ENCODE assay signal across 17 cellular contexts in genomic region chrX:38438321-38438720, GRCh38.
"Had no signal": no experiment of that assay in that cellular context is flagged by ENCODE, and none has a peak within 500 bp of the region (broad histone marks: within the 10 kb centered on the region; RNA-seq: fewer than 3 reads in every experiment).

No MANE protein-coding gene starts in this region.

- H3K4me1 ChIP-seq: thyroid gland had no signal

- H3K27me3 Mint-ChIP-seq: activated naive CD8-positive, alpha-beta T cell treated with anti-CD3 and anti-CD28 coated beads, Interleukin-2, amount 10 ng/mL, durations not matched to agents 7 days and 5 days; progenitor cell of endocrine pancreas had no signal

- H3K27ac Mint-ChIP-seq: activated CD4-positive, alpha-beta memory T cell treated with anti-CD3 and anti-CD28 coated beads for 36 hours; activated naive CD8-positive, alpha-beta T cell treated with anti-CD3 and anti-CD28 coated beads, Interleukin-2, amount 10 ng/mL, durations not matched to agents 7 days and 5 days; natural killer cell; progenitor cell of endocrine pancreas; stimulated activated effector memory CD8-positive, alpha-beta T cell treated with anti-CD3 and anti-CD28 coated beads, Interleukin-12 subunit alpha, Interleukin-12 subunit beta, amount 100 ng/mL, for 72 hours; T-helper 2 cell treated with Interferon-gamma antibody and Interleukin-4, amounts not matched to agents 5 μg/mL and 100 μg/mL, for 36 hours had no signal

- H3K9me3 ChIP-seq: thyroid gland had no signal

- H3K36me3 ChIP-seq: thyroid gland had no signal

- H3K4me3 ChIP-seq: lung, smooth muscle cell, thyroid gland had no signal

- H3K9me3 Mint-ChIP-seq: activated CD4-positive, alpha-beta memory T cell treated with anti-CD3 and anti-CD28 coated beads for 36 hours; activated naive CD8-positive, alpha-beta T cell treated with anti-CD3 and anti-CD28 coated beads, Interleukin-2, amount 10 ng/mL, durations not matched to agents 7 days and 5 days; natural killer cell; stimulated activated effector memory CD8-positive, alpha-beta T cell treated with anti-CD3 and anti-CD28 coated beads, Interleukin-12 subunit alpha, Interleukin-12 subunit beta, amount 100 ng/mL, for 72 hours; T-helper 2 cell treated with Interferon-gamma antibody and Interleukin-4, amounts not matched to agents 5 μg/mL and 100 μg/mL, for 36 hours had no signal

- H3K27ac ChIP-seq: thyroid gland had no signal

- H3K4me1 Mint-ChIP-seq: activated naive CD8-positive, alpha-beta T cell treated with anti-CD3 and anti-CD28 coated beads, Interleukin-2, amount 10 ng/mL, durations not matched to agents 7 days and 5 days; natural killer cell; stimulated activated effector memory CD8-positive, alpha-beta T cell treated with anti-CD3 and anti-CD28 coated beads, Interleukin-12 subunit alpha, Interleukin-12 subunit beta, amount 100 ng/mL, for 72 hours had no signal

- ATAC-seq: left cardiac atrium; natural killer cell; right cardiac atrium; stimulated activated effector memory CD8-positive, alpha-beta T cell treated with anti-CD3 and anti-CD28 coated beads, Interleukin-12 subunit alpha, Interleukin-12 subunit beta, amount 100 ng/mL, for 72 hours had no signal

- H3K36me3 Mint-ChIP-seq: activated CD4-positive, alpha-beta memory T cell treated with anti-CD3 and anti-CD28 coated beads for 36 hours; activated naive CD8-positive, alpha-beta T cell treated with anti-CD3 and anti-CD28 coated beads, Interleukin-2, amount 10 ng/mL, durations not matched to agents 7 days and 5 days; natural killer cell; stimulated activated effector memory CD8-positive, alpha-beta T cell treated with anti-CD3 and anti-CD28 coated beads, Interleukin-12 subunit alpha, Interleukin-12 subunit beta, amount 100 ng/mL, for 72 hours had no signal

- DNase-seq: activated CD4-positive, alpha-beta memory T cell treated with anti-CD3 and anti-CD28 coated beads for 36 hours; activated CD4-positive, CD25-positive, alpha-beta regulatory T cell treated with anti-CD3 and anti-CD28 coated beads, Interleukin-2, amount 50 U/mL, for 72 hours; activated gamma-delta T cell; activated naive CD8-positive, alpha-beta T cell treated with anti-CD3 and anti-CD28 coated beads, Interleukin-2, amount 10 ng/mL, durations not matched to agents 7 days and 5 days; activated T-cell treated with anti-CD3 and anti-CD28 coated beads, Interleukin-2, amount 50 U/mL, for 48 hours; anterior cingulate cortex; hippocampal formation; left cardiac atrium; natural killer cell; occipital lobe; right cardiac atrium; thyroid gland had no signal

- H3K27me3 ChIP-seq: thyroid gland had no signal

- H3K4me3 Mint-ChIP-seq: activated CD4-positive, alpha-beta memory T cell treated with anti-CD3 and anti-CD28 coated beads for 36 hours; activated naive CD8-positive, alpha-beta T cell treated with anti-CD3 and anti-CD28 coated beads, Interleukin-2, amount 10 ng/mL, durations not matched to agents 7 days and 5 days; natural killer cell; stimulated activated effector memory CD8-positive, alpha-beta T cell treated with anti-CD3 and anti-CD28 coated beads, Interleukin-12 subunit alpha, Interleukin-12 subunit beta, amount 100 ng/mL, for 72 hours; T-helper 2 cell treated with Interferon-gamma antibody and Interleukin-4, amounts not matched to agents 5 μg/mL and 100 μg/mL, for 36 hours had no signal
